Comparison of ENCODE assay signal across 12 cellular contexts in genomic region chr14:100067481-100067880, GRCh38. TPM values are rescaled to one million over a fixed set of nuclear protein-coding genes. Genes with fewer than 3 reads are reported as not detected.
DNase-seq lines count a peak whose midpoint lies in the region; ATAC-seq, FAIRE-seq and TF ChIP-seq lines count a peak whose summit lies in the region.
"Had no signal": no experiment of that assay in that cellular context is flagged by ENCODE, and none has a peak within 500 bp of the region (broad histone marks: within the 10 kb centered on the region; RNA-seq: fewer than 3 reads in every experiment).

No MANE protein-coding gene starts in this region.

- no peak for DNase-seq in activated CD8-positive, alpha-beta memory T cell treated with anti-CD3 and anti-CD28 coated beads, Interleukin-2, amount 10 ng/mL, durations not matched to agents 7 days and 5 days
- DNase-seq in activated CD8-positive, alpha-beta memory T cell treated with anti-CD3 and anti-CD28 coated beads, Interleukin-2, amount 50 U/mL, for 4 hours, result no peak
- no peak for DNase-seq in activated CD4-positive, alpha-beta memory T cell treated with anti-CD3 and anti-CD28 coated beads, Interleukin-2, amount 10 ng/mL, durations not matched to agents 7 days and 5 days
- DNase-seq in keratinocyte (ENCODE audit: low read depth, low spot score) (no peak), thoracic aorta (ENCODE audit: low spot score) (no peak), right lobe of liver (no peak), NCI-H69 (lab: John Stamatoyannopoulos, UW) (no peak), nucleus accumbens (lab: John Stamatoyannopoulos, UW) (no peak)
- DNase-seq: EL, NCI-H187, ovary had no signal

- no peaks in the 10 kb centered on the region for H3K27me3 Mint-ChIP-seq in activated CD8-positive, alpha-beta memory T cell treated with anti-CD3 and anti-CD28 coated beads, Interleukin-2, amount 10 ng/mL, durations not matched to agents 7 days and 5 days
- H3K27me3 Mint-ChIP-seq in activated CD4-positive, alpha-beta memory T cell treated with anti-CD3 and anti-CD28 coated beads, Interleukin-2, amount 10 ng/mL, durations not matched to agents 7 days and 5 days, result no peaks in the 10 kb centered on the region

- peak overlapping the region; percentile 97 for H3K4me3 Mint-ChIP-seq in activated CD8-positive, alpha-beta memory T cell treated with anti-CD3 and anti-CD28 coated beads, Interleukin-2, amount 10 ng/mL, durations not matched to agents 7 days and 5 days
- peak overlapping the region; percentile 86 for H3K4me3 Mint-ChIP-seq in activated CD4-positive, alpha-beta memory T cell treated with anti-CD3 and anti-CD28 coated beads, Interleukin-2, amount 10 ng/mL, durations not matched to agents 7 days and 5 days

- H2AFZ ChIP-seq in keratinocyte (ENCODE audit: control insufficient read depth, low read length), result no peak overlapping the region

- no peak overlapping the region for H3K9ac ChIP-seq in keratinocyte (ENCODE audit: control insufficient read depth, extremely low read depth, insufficient read depth, low read length)

- ATAC-seq in activated CD8-positive, alpha-beta memory T cell treated with anti-CD3 and anti-CD28 coated beads, Interleukin-2, amount 10 ng/mL, durations not matched to agents 7 days and 5 days, result no peak
- no peak for ATAC-seq in thoracic aorta (ENCODE audit: insufficient number of reproducible peaks, low FRiP score, low read depth)
- ATAC-seq in right lobe of liver, result no peak
- ATAC-seq: A549 had no signal

- no peaks in the 10 kb centered on the region for H3K9me3 Mint-ChIP-seq in activated CD8-positive, alpha-beta memory T cell treated with anti-CD3 and anti-CD28 coated beads, Interleukin-2, amount 10 ng/mL, durations not matched to agents 7 days and 5 days (ENCODE audit: low read depth)
- H3K9me3 Mint-ChIP-seq in activated CD4-positive, alpha-beta memory T cell treated with anti-CD3 and anti-CD28 coated beads, Interleukin-2, amount 10 ng/mL, durations not matched to agents 7 days and 5 days, result no peaks in the 10 kb centered on the region

- no peak for FAIRE-seq in keratinocyte (lab: Jason Lieb, UNC)
- FAIRE-seq: A549 had no signal

- dilution Hi-C loops in keratinocyte (cut with MboI; ENCODE audit: extremely low pct_ligation_motif_present, low sequenced_read_pairs), result no loop called here

- H3K4me3 ChIP-seq in keratinocyte (ENCODE audit: control insufficient read depth in 2 of 3, extremely low read depth in 1 of 3, insufficient read depth in 2 of 3, low read depth in 1 of 3, low read length in 3 of 3) (no peak overlapping the region), thoracic aorta (peak overlapping the region; percentile 29), right lobe of liver (peak overlapping the region in 1 of 3 donors; percentile 24)
- H3K4me3 ChIP-seq: A549, ovary had no signal

- CTCF ChIA-PET in activated CD8-positive, alpha-beta memory T cell treated with anti-CD3 and anti-CD28 coated beads, Interleukin-2, amount 10 ng/mL, durations not matched to agents 7 days and 5 days (lab: Charles Lee), result interaction anchor here (1.9 to 25.9 kb wide), 5 partner anchors 7 to 126 kb away, joined by 7 to 607 read pairs (median 476); partner anchors contain the start of gene EVL
- CTCF ChIA-PET in activated CD4-positive, alpha-beta memory T cell treated with anti-CD3 and anti-CD28 coated beads, Interleukin-2, amount 10 ng/mL, durations not matched to agents 7 days and 5 days (lab: Charles Lee), result interaction anchor here (6.6 to 22.3 kb wide), 3 partner anchors 11 to 126 kb away, joined by 42 to 563 read pairs (median 116); no protein-coding TSS in a partner anchor

- TF ChIP-seq CTCF in keratinocyte (optimal IDR thresholded peaks at IDR 0.05 in 1 of 3, IDR thresholded peaks at IDR 0.05 in 1 of 3, conservative IDR thresholded peaks at IDR 0.05 in 1 of 3; ENCODE audit: extremely low read depth in 1 of 3, insufficient read depth in 2 of 3, low read length in 3 of 3) (no peak), thoracic aorta (IDR thresholded peaks at IDR 0.05) (no peak), right lobe of liver (IDR thresholded peaks at IDR 0.05) (no peak)

- WGBS in right lobe of liver (ENCODE audit: insufficient coverage, low coverage, low lambda C conversion rate, missing lambda C conversion rate), result 79% methylated on average over 5 of the region's 6 CpGs

- no peaks in the 10 kb centered on the region for H3K9me1 ChIP-seq in keratinocyte (ENCODE audit: control insufficient read depth, extremely low read depth, insufficient read depth, low read length)

- intact Hi-C loops in right lobe of liver (cut with DNase I), result no loop called here

- H3K4me2 ChIP-seq in keratinocyte (ENCODE audit: control insufficient read depth, extremely low read depth, insufficient read depth, low read depth, low read length), result no peak overlapping the region
- H3K4me2 ChIP-seq: A549 had no signal

- POLR2A ChIA-PET in activated CD4-positive, alpha-beta memory T cell treated with anti-CD3 and anti-CD28 coated beads, Interleukin-2, amount 10 ng/mL, durations not matched to agents 7 days and 5 days (lab: Charles Lee), result interaction anchor here (2.9 to 58.4 kb wide), 7 partner anchors 7 to 307 kb away, joined by 10 to 1586 read pairs (median 24); partner anchors contain the start of gene EVL

- H3K27ac ChIP-seq in keratinocyte (ENCODE audit: control insufficient read depth, insufficient read depth, low read length) (peak overlapping the region; percentile 79), thoracic aorta (no peak overlapping the region), right lobe of liver (peak overlapping the region in 1 of 3 donors; percentile 20)
- H3K27ac ChIP-seq: A549, ovary had no signal

- no peak for TF ChIP-seq POLR2A in right lobe of liver (IDR thresholded peaks at IDR 0.05)

- H3K4me1 ChIP-seq in keratinocyte (ENCODE audit: control insufficient read depth, extremely low read depth, insufficient read depth, low read length) (peaks cover 20% of the 10 kb centered on the region), thoracic aorta (ENCODE audit: control insufficient read depth in 1 of 2, low read depth in 2 of 2) (no peaks in the 10 kb centered on the region), right lobe of liver (no peaks in the 10 kb centered on the region)

- H3K27ac Mint-ChIP-seq in activated CD8-positive, alpha-beta memory T cell treated with anti-CD3 and anti-CD28 coated beads, Interleukin-2, amount 10 ng/mL, durations not matched to agents 7 days and 5 days, result peak overlapping the region; percentile 99
- H3K27ac Mint-ChIP-seq in activated CD4-positive, alpha-beta memory T cell treated with anti-CD3 and anti-CD28 coated beads, Interleukin-2, amount 10 ng/mL, durations not matched to agents 7 days and 5 days, result peak overlapping the region; percentile 97

- peaks cover 58% of the 10 kb centered on the region for H3K36me3 Mint-ChIP-seq in activated CD8-positive, alpha-beta memory T cell treated with anti-CD3 and anti-CD28 coated beads, Interleukin-2, amount 10 ng/mL, durations not matched to agents 7 days and 5 days
- peaks cover 61% of the 10 kb centered on the region for H3K36me3 Mint-ChIP-seq in activated CD4-positive, alpha-beta memory T cell treated with anti-CD3 and anti-CD28 coated beads, Interleukin-2, amount 10 ng/mL, durations not matched to agents 7 days and 5 days (ENCODE audit: low read depth)

- no peaks in the 10 kb centered on the region for H4K20me1 ChIP-seq in keratinocyte (ENCODE audit: control insufficient read depth, extremely low read depth, insufficient read depth, low read length)

- H3K4me1 Mint-ChIP-seq in activated CD8-positive, alpha-beta memory T cell treated with anti-CD3 and anti-CD28 coated beads, Interleukin-2, amount 10 ng/mL, durations not matched to agents 7 days and 5 days, result peaks cover 54% of the 10 kb centered on the region
- peaks cover 49% of the 10 kb centered on the region for H3K4me1 Mint-ChIP-seq in activated CD4-positive, alpha-beta memory T cell treated with anti-CD3 and anti-CD28 coated beads, Interleukin-2, amount 10 ng/mL, durations not matched to agents 7 days and 5 days

- no peaks in the 10 kb centered on the region for H3K9me3 ChIP-seq in keratinocyte (ENCODE audit: control insufficient read depth, low read depth, low read length)
- H3K9me3 ChIP-seq in thoracic aorta, result no peaks in the 10 kb centered on the region
- H3K9me3 ChIP-seq in right lobe of liver, result no peaks in the 10 kb centered on the region
- H3K9me3 ChIP-seq: A549, ovary had no signal

- no peaks in the 10 kb centered on the region for H3K27me3 ChIP-seq in keratinocyte (ENCODE audit: control insufficient read depth, extremely low read depth, insufficient read depth, low read length)
- no peaks in the 10 kb centered on the region for H3K27me3 ChIP-seq in thoracic aorta (replicated peaks; ENCODE audit: insufficient read depth)
- H3K27me3 ChIP-seq in right lobe of liver, result no peaks in the 10 kb centered on the region
- H3K27me3 ChIP-seq: ovary had no signal

- H3K36me3 ChIP-seq in keratinocyte (ENCODE audit: control insufficient read depth in 2 of 2, extremely low read depth in 1 of 2, insufficient read depth in 2 of 2, low read length in 2 of 2), result no peaks in the 10 kb centered on the region
- no peaks in the 10 kb centered on the region for H3K36me3 ChIP-seq in thoracic aorta
- H3K36me3 ChIP-seq in right lobe of liver, result no peaks in the 10 kb centered on the region
- H3K36me3 ChIP-seq: ovary had no signal

- no peaks in the 10 kb centered on the region for H3K79me2 ChIP-seq in keratinocyte (ENCODE audit: control insufficient read depth, insufficient read depth, low read length)

RNA-seq across cellular contexts. Expression of gene EVL, which starts 2.3 kb away (rescaled TPM):
- 100 to 1,000 TPM; 774 to 910 TPM for total RNA-seq in activated CD8-positive, alpha-beta memory T cell treated with anti-CD3 and anti-CD28 coated beads, Interleukin-2, amount 10 ng/mL, durations not matched to agents 7 days and 5 days
- 100 to 1,000 TPM; 771 to 787 TPM for total RNA-seq in activated CD4-positive, alpha-beta memory T cell treated with anti-CD3 and anti-CD28 coated beads, Interleukin-2, amount 10 ng/mL, durations not matched to agents 7 days and 5 days
- polyA plus RNA-seq in keratinocyte, result 12.0 to 16.2 TPM (median 13.2 TPM) in 3 replicates
- 32.6 TPM for polyA plus RNA-seq in keratinocyte (2011; ENCODE audit: low read depth)
- polyA plus RNA-seq in keratinocyte (2011; cell fraction: cytosol; rRNA removed), result 9.4 and 13.2 TPM in 2 replicates
- polyA plus RNA-seq in keratinocyte (2011; cell fraction: nucleus; rRNA removed), result 52.6 and 66.7 TPM in 2 replicates
- polyA plus RNA-seq in keratinocyte (2012; ENCODE audit: low replicate concordance), result 13.1 and 17.6 TPM in 2 replicates
- 8.2 to 26.8 TPM (median 10.1 TPM) in 3 replicates for polyA minus RNA-seq in keratinocyte
- 11.3 TPM for polyA minus RNA-seq in keratinocyte (2011; cell fraction: cytosol; rRNA and poly(A)+ RNA removed)
- 11.3 and 19.3 TPM in 2 replicates for polyA minus RNA-seq in keratinocyte (2011; cell fraction: nucleus; rRNA and poly(A)+ RNA removed)
- 100 to 1,000 TPM in 1 of 2 donors, 10 to 100 TPM in 1; 53.1 to 102 TPM for total RNA-seq in thoracic aorta
- 100 to 1,000 TPM in 2 of 6 experiments, 10 to 100 TPM in 4; 23.6 to 162 (median 68.4) TPM for total RNA-seq in right lobe of liver

Comparison
In these comparisons a context has a peak if more than half of its experiments do, and no peak if none do; other contexts are left out.
1. RNA of gene EVL, which starts 2.3 kb away (total RNA-seq): 774 to 910 TPM in activated CD8-positive, alpha-beta memory T cell treated with anti-CD3 and anti-CD28 coated beads, Interleukin-2, amount 10 ng/mL, durations not matched to agents 7 days and 5 days and 771 to 787 TPM in activated CD4-positive, alpha-beta memory T cell treated with anti-CD3 and anti-CD28 coated beads, Interleukin-2, amount 10 ng/mL, durations not matched to agents 7 days and 5 days; 53.1 to 102 TPM in thoracic aorta and 23.6 to 162 TPM in right lobe of liver; every median in the first group is over 4 times any median in the second.